ENCODE assay signal across 19 cellular contexts in the genomic region with DNA sequence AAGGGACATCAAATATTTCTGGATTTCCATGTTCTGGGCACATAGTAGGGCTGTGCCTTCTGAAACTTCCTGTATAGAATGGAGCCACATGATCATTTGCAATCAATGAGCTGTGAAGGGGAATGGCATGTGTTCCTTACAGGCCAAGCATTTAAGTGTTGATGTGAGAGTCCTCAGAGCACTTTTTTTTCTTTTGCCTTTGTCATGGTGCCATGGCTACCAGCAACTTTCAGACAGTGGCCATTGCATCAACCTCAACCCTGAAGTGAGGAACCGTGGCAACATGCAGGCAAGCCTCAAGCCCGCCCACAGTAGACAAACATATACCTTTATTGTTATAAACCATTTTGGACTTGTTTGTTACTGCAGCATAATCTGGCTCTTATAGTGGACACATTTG.
"Had no signal": no experiment of that assay in that cellular context is flagged by ENCODE, and none has a peak within 500 bp of the region (broad histone marks: within the 10 kb centered on the region; RNA-seq: fewer than 3 reads in every experiment).

No MANE protein-coding gene starts in this region.

- H3K4me1 Mint-ChIP-seq: naive thymus-derived CD4-positive, alpha-beta T cell; stimulated activated naive B cell treated with anti-CD40 and anti-IgM and Interleukin-4, amounts not matched to agents 10 μg/mL and 1 μg/mL and 100 μg/mL, for 72 hours; stimulated activated naive CD8-positive, alpha-beta T cell treated with anti-CD3 and anti-CD28 coated beads, Interleukin-15, amount 100 ng/mL, for 72 hours had no signal

- H3K36me3 ChIP-seq: esophagus squamous epithelium, gastroesophageal sphincter, neutrophil, tibial nerve had no signal

- H3K27ac Mint-ChIP-seq: dendritic cell treated with granulocyte-macrophage colony-stimulating factor and Interleukin-4, amounts not matched to agents 40 ng/mL and 50 ng/mL, for 4 days; effector memory CD8-positive, alpha-beta T cell; naive thymus-derived CD4-positive, alpha-beta T cell; nephron progenitor cell; stimulated activated naive B cell treated with anti-CD40 and anti-IgM and Interleukin-4, amounts not matched to agents 10 μg/mL and 1 μg/mL and 100 μg/mL, for 72 hours; stimulated activated naive CD8-positive, alpha-beta T cell treated with anti-CD3 and anti-CD28 coated beads, Interleukin-15, amount 100 ng/mL, for 72 hours had no signal

- DNase-seq: effector memory CD8-positive, alpha-beta T cell; esophagus squamous epithelium; foreskin fibroblast; glutamatergic neuron; left colon; left ventricle myocardium superior; naive thymus-derived CD4-positive, alpha-beta T cell; nephron progenitor cell; posterior cingulate gyrus; stimulated activated CD4-positive, alpha-beta T cell treated with anti-CD3 and anti-CD28 coated beads, Interleukin-2, amount 100 ng/mL, for 24 hours; stimulated activated CD4-positive, alpha-beta T cell treated with anti-CD3 and anti-CD28 coated beads, Interleukin-4, amount 100 ng/mL, for 4 hours; stimulated activated naive B cell treated with anti-CD40 and anti-IgM and Interleukin-4, amounts not matched to agents 10 μg/mL and 1 μg/mL and 100 μg/mL, for 72 hours; stimulated activated naive CD8-positive, alpha-beta T cell treated with anti-CD3 and anti-CD28 coated beads, Interleukin-15, amount 100 ng/mL, for 72 hours; testis had no signal

- H3K4me3 Mint-ChIP-seq: dendritic cell treated with granulocyte-macrophage colony-stimulating factor and Interleukin-4, amounts not matched to agents 40 ng/mL and 50 ng/mL, for 4 days; effector memory CD8-positive, alpha-beta T cell; naive thymus-derived CD4-positive, alpha-beta T cell; nephron progenitor cell; stimulated activated naive B cell treated with anti-CD40 and anti-IgM and Interleukin-4, amounts not matched to agents 10 μg/mL and 1 μg/mL and 100 μg/mL, for 72 hours; stimulated activated naive CD8-positive, alpha-beta T cell treated with anti-CD3 and anti-CD28 coated beads, Interleukin-15, amount 100 ng/mL, for 72 hours had no signal

- H3K9me3 ChIP-seq: esophagus squamous epithelium, gastroesophageal sphincter, neutrophil, testis, tibial nerve had no signal

- H3K27me3 Mint-ChIP-seq: dendritic cell treated with granulocyte-macrophage colony-stimulating factor and Interleukin-4, amounts not matched to agents 40 ng/mL and 50 ng/mL, for 4 days; effector memory CD8-positive, alpha-beta T cell; naive thymus-derived CD4-positive, alpha-beta T cell; stimulated activated naive B cell treated with anti-CD40 and anti-IgM and Interleukin-4, amounts not matched to agents 10 μg/mL and 1 μg/mL and 100 μg/mL, for 72 hours; stimulated activated naive CD8-positive, alpha-beta T cell treated with anti-CD3 and anti-CD28 coated beads, Interleukin-15, amount 100 ng/mL, for 72 hours had no signal

- H3K36me3 Mint-ChIP-seq: naive thymus-derived CD4-positive, alpha-beta T cell; stimulated activated naive B cell treated with anti-CD40 and anti-IgM and Interleukin-4, amounts not matched to agents 10 μg/mL and 1 μg/mL and 100 μg/mL, for 72 hours had no signal

- H3K27ac ChIP-seq: esophagus squamous epithelium, gastroesophageal sphincter, neutrophil, testis, tibial nerve had no signal

- ATAC-seq: effector memory CD8-positive, alpha-beta T cell; gastroesophageal sphincter; left colon; left ventricle myocardium superior; naive thymus-derived CD4-positive, alpha-beta T cell; sciatic nerve; stimulated activated naive B cell treated with anti-CD40 and anti-IgM and Interleukin-4, amounts not matched to agents 10 μg/mL and 1 μg/mL and 100 μg/mL, for 72 hours; stimulated activated naive CD8-positive, alpha-beta T cell treated with anti-CD3 and anti-CD28 coated beads, Interleukin-15, amount 100 ng/mL, for 72 hours had no signal

- H3K4me3 ChIP-seq: esophagus squamous epithelium, gastroesophageal sphincter, testis, tibial nerve had no signal

- H3K27me3 ChIP-seq: esophagus squamous epithelium, gastroesophageal sphincter, neutrophil, testis, tibial nerve had no signal

- H3K4me1 ChIP-seq: esophagus squamous epithelium, testis, tibial nerve had no signal

- H3K9me3 Mint-ChIP-seq: dendritic cell treated with granulocyte-macrophage colony-stimulating factor and Interleukin-4, amounts not matched to agents 40 ng/mL and 50 ng/mL, for 4 days; nephron progenitor cell; stimulated activated naive CD8-positive, alpha-beta T cell treated with anti-CD3 and anti-CD28 coated beads, Interleukin-15, amount 100 ng/mL, for 72 hours had no signal
